Comparison of ENCODE assay signal across 33 cellular contexts in the genomic region with DNA sequence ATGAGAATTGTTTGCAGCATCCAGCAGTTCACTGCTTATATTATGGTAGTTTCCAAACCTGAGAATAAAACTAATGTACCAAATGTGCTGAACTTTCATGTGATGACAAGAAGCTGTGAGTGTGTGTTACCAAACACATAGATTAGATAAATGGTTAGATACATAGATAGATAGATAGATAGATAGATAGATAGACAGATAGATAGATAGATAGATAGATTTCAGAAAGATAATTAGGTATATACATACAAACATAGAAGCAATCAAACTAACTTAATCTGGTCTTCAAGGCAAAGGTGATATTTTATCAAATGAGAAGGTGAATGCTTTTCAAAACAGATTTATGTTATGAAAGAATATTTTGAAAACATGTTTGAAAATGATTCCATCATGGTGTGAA.
A peak's percentile ranks its signal among the peaks of the same experiment; 100 is the strongest.
DNase-seq lines count a peak whose midpoint lies in the region; ATAC-seq, FAIRE-seq and TF ChIP-seq lines count a peak whose summit lies in the region.
"Had no signal": no experiment of that assay in that cellular context is flagged by ENCODE, and none has a peak within 500 bp of the region (broad histone marks: within the 10 kb centered on the region; RNA-seq: fewer than 3 reads in every experiment).

No MANE protein-coding gene starts in this region.

- H3K4me2 ChIP-seq in K562 (ENCODE audit: insufficient read depth, low read length): no peak overlapping the region
- H3K4me2 ChIP-seq: A549; BLaER1; BLaER1 treated with 17β-estradiol and CSF1 and Interleukin-3, amounts not matched to agents 10 nM and 100 nM had no signal

- CTCF ChIA-PET in K562 (lab: Yijun Ruan, JAX; ENCODE audit: low intra/inter-chr PET ratio): no interaction called here

- no peaks in the 10 kb centered on the region for H3K9me3 Mint-ChIP-seq in activated T-cell treated with anti-CD3 and anti-CD28 coated beads, Interleukin-2, amount 50 U/mL, for 72 hours
- H3K9me3 Mint-ChIP-seq: CD14-positive monocyte; CD4-positive, alpha-beta memory T cell; CD4-positive, alpha-beta T cell; CD8-positive, alpha-beta T cell had no signal

- no peak for ATAC-seq in K562
- no peak for ATAC-seq in GM18873 (IDR thresholded peaks at IDR 0.05; ENCODE audit: low FRiP score, unreplicated experiment)
- no peak for ATAC-seq in activated T-cell treated with anti-CD3 and anti-CD28 coated beads, Interleukin-2, amount 50 U/mL, for 72 hours (replicated peaks in 1 of 2)
- ATAC-seq: A549; CD8-positive, alpha-beta T cell had no signal

- peaks cover 3% of the 10 kb centered on the region for H3K27me3 Mint-ChIP-seq in activated T-cell treated with anti-CD3 and anti-CD28 coated beads, Interleukin-2, amount 50 U/mL, for 72 hours (ENCODE audit: low read depth)

- no peak for TF ChIP-seq RAD21 in K562 (CRISPR knock-in tag; conservative IDR thresholded peaks at IDR 0.05 in 1 of 2, IDR thresholded peaks at IDR 0.05 in 1 of 2)

- no peak overlapping the region for H3K4me3 Mint-ChIP-seq in activated T-cell treated with anti-CD3 and anti-CD28 coated beads, Interleukin-2, amount 50 U/mL, for 72 hours
- H3K4me3 Mint-ChIP-seq: B cell; CD14-positive monocyte; CD4-positive, alpha-beta memory T cell; CD4-positive, alpha-beta T cell; CD4-positive, CD25-positive, alpha-beta regulatory T cell; CD8-positive, alpha-beta memory T cell; CD8-positive, alpha-beta T cell had no signal

- no peak overlapping the region for H2AFZ ChIP-seq in K562 (ENCODE audit: low read depth, low read length)

- TF ChIP-seq EP300 in K562 (IDR thresholded peaks at IDR 0.05; ENCODE audit: low read length): no peak

- DNase-seq in K562 (ENCODE audit: extremely low read depth in 1 of 4, low spot score in 3 of 4): no peak
- no peak for DNase-seq in activated T-cell treated with anti-CD3 and anti-CD28 coated beads, Interleukin-2, amount 50 U/mL, for 72 hours
- DNase-seq: 8988T; ACHN; AML-193; BE2C; C1 segment of cervical spinal cord; Caco-2; Calu3; CD4-positive, alpha-beta memory T cell; CD4-positive, alpha-beta T cell; CD4-positive, CD25-positive, alpha-beta regulatory T cell; CD8-positive, alpha-beta memory T cell; CD8-positive, alpha-beta T cell; COR-L47; DMS 273 treated with DMSO at 0.1 percent for 48 hours; DMS153; DMS53; DMS79; DMS79 treated with DMSO at 0.1 percent for 48 hours; DND-41; EL had no signal

- no peaks in the 10 kb centered on the region for H4K20me1 ChIP-seq in K562 (replicated peaks; ENCODE audit: control insufficient read depth, insufficient read depth, low read length)
- H4K20me1 ChIP-seq: BLaER1; BLaER1 treated with 17β-estradiol and CSF1 and Interleukin-3, amounts not matched to agents 10 nM and 100 nM had no signal

- intact Hi-C loops in K562 (cut with micrococcal nuclease): no loop called here

- H3K4me1 ChIP-seq in K562 (replicated peaks in 1 of 2; ENCODE audit: control insufficient read depth in 2 of 2, insufficient read depth in 2 of 2, low read length in 2 of 2): peaks cover 0 to 2% of the 10 kb centered on the region in 2 experiments; a peak in 3 of 5 replicates
- H3K4me1 ChIP-seq: A549; BE2C; BLaER1; BLaER1 treated with 17β-estradiol and CSF1 and Interleukin-3, amounts not matched to agents 10 nM and 100 nM; Caco-2 had no signal

- H3K27ac Mint-ChIP-seq in activated T-cell treated with anti-CD3 and anti-CD28 coated beads, Interleukin-2, amount 50 U/mL, for 72 hours: no peak overlapping the region
- H3K27ac Mint-ChIP-seq: B cell; CD14-positive monocyte; CD4-positive, alpha-beta memory T cell; CD4-positive, alpha-beta T cell; CD4-positive, CD25-positive, alpha-beta regulatory T cell; CD8-positive, alpha-beta memory T cell; CD8-positive, alpha-beta T cell had no signal

- TF ChIP-seq CTCF in K562 (IDR thresholded peaks at IDR 0.05 in 2 of 3, conservative IDR thresholded peaks at IDR 0.05 in 1 of 3; ENCODE audit: insufficient read depth in 2 of 3, low read depth in 1 of 3, low read length in 3 of 3): no peak

- no peak overlapping the region for H3K27ac ChIP-seq in K562 (ENCODE audit: extremely low read depth, low read depth, low read length)
- H3K27ac ChIP-seq: 22Rv1; A549; BLaER1; BLaER1 treated with 17β-estradiol and CSF1 and Interleukin-3, amounts not matched to agents 10 nM and 100 nM; C4-2B had no signal

- H3K9me1 ChIP-seq in K562 (ENCODE audit: control insufficient read depth, insufficient read depth, low read length): no peaks in the 10 kb centered on the region

- no peaks in the 10 kb centered on the region; the same call in 2 of the 3 replicates for H3K79me2 ChIP-seq in K562 (ENCODE audit: control insufficient read depth, insufficient read depth, low read length)

- H3K4me3 ChIP-seq in K562: no peak overlapping the region
- H3K4me3 ChIP-seq: A549; BLaER1; BLaER1 treated with 17β-estradiol and CSF1 and Interleukin-3, amounts not matched to agents 10 nM and 100 nM had no signal

- POLR2A ChIA-PET in K562 (lab: Yijun Ruan, JAX): no interaction called here

- in situ Hi-C loops in K562 (cut with MboI): loop anchor here (10.0 kb wide), 1 partner anchor 226 kb away; no protein-coding TSS in a partner anchor

- no peak overlapping the region for H3K9ac ChIP-seq in K562 (ENCODE audit: insufficient read depth in 1 of 2, low read depth in 2 of 2, low read length in 2 of 2)
- H3K9ac ChIP-seq: BLaER1; BLaER1 treated with 17β-estradiol and CSF1 and Interleukin-3, amounts not matched to agents 10 nM and 100 nM had no signal

- no peaks in the 10 kb centered on the region for H3K4me1 Mint-ChIP-seq in activated T-cell treated with anti-CD3 and anti-CD28 coated beads, Interleukin-2, amount 50 U/mL, for 72 hours (ENCODE audit: low read depth)
- H3K4me1 Mint-ChIP-seq: B cell; CD14-positive monocyte; CD4-positive, alpha-beta memory T cell; CD4-positive, CD25-positive, alpha-beta regulatory T cell; CD8-positive, alpha-beta memory T cell had no signal

- no TSS peak for BruUV-seq in K562 (replicated peaks; lab: Mats Ljungman, UMichigan)

- H3K27me3 ChIP-seq in K562 (ENCODE audit: control insufficient read depth in 2 of 2, insufficient read depth in 2 of 2, low read length in 2 of 2): no peaks in the 10 kb centered on the region
- H3K27me3 ChIP-seq: BE2C; BLaER1; BLaER1 treated with 17β-estradiol and CSF1 and Interleukin-3, amounts not matched to agents 10 nM and 100 nM had no signal

- FAIRE-seq in K562 (lab: Jason Lieb, UNC) (no peak), colon (lab: Jason Lieb, UNC) (peak; percentile 5)
- FAIRE-seq: A204.1, A549, D721Med had no signal

- TF ChIP-seq POLR2A in K562 (conservative IDR thresholded peaks at IDR 0.05): no peak

- no peaks in the 10 kb centered on the region; the same call in 1 of the 2 replicates for H3K9me3 ChIP-seq in K562 (replicated peaks; ENCODE audit: control insufficient read depth, insufficient read depth, low read depth, low read length)
- H3K9me3 ChIP-seq: A549; BE2C; BLaER1; BLaER1 treated with 17β-estradiol and CSF1 and Interleukin-3, amounts not matched to agents 10 nM and 100 nM; Caco-2 had no signal

- H3K36me3 ChIP-seq in K562 (ENCODE audit: control insufficient read depth, insufficient read depth, low read length): no peaks in the 10 kb centered on the region
- H3K36me3 ChIP-seq: BE2C; BLaER1; BLaER1 treated with 17β-estradiol and CSF1 and Interleukin-3, amounts not matched to agents 10 nM and 100 nM had no signal

- no peaks in the 10 kb centered on the region for H3K36me3 Mint-ChIP-seq in activated T-cell treated with anti-CD3 and anti-CD28 coated beads, Interleukin-2, amount 50 U/mL, for 72 hours (ENCODE audit: insufficient read depth in 2 of 2)
- H3K36me3 Mint-ChIP-seq: CD14-positive monocyte; CD4-positive, alpha-beta memory T cell; CD4-positive, CD25-positive, alpha-beta regulatory T cell; CD8-positive, alpha-beta memory T cell; CD8-positive, alpha-beta T cell had no signal

TF ChIP-seq in K562, 482 proteins besides CTCF, POLR2A, EP300 and RAD21 (continues in another document):
- TF ChIP-seq TAF7 (tag; IDR thresholded peaks at IDR 0.05) (no peak), ZBTB49 (CRISPR knock-in tag; IDR thresholded peaks at IDR 0.05; ENCODE audit: borderline replicate concordance) (no peak), ZKSCAN3 (CRISPR knock-in tag; IDR thresholded peaks at IDR 0.05) (no peak), FOXP1 (CRISPR knock-in tag; IDR thresholded peaks at IDR 0.05) (no peak), MEF2A (IDR thresholded peaks at IDR 0.05; ENCODE audit: control insufficient read depth, low read depth, low read length) (no peak), CBX2 (IDR thresholded peaks at IDR 0.05; ENCODE audit: insufficient read depth, low read length, poor library complexity, severe bottlenecking) (no peak), GATA2 (CRISPR knock-in tag; IDR thresholded peaks at IDR 0.05) (peak; percentile 41; the same call in 1 of the 2 replicates)
- TF ChIP-seq, protein P1, sequence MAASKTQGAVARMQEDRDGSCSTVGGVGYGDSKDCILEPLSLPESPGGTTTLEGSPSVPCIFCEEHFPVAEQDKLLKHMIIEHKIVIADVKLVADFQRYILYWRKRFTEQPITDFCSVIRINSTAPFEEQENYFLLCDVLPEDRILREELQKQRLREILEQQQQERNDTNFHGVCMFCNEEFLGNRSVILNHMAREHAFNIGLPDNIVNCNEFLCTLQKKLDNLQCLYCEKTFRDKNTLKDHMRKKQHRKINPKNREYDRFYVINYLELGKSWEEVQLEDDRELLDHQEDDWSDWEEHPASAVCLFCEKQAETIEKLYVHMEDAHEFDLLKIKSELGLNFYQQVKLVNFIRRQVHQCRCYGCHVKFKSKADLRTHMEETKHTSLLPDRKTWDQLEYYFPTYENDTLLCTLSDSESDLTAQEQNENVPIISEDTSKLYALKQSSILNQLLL (CRISPR knock-in tag; IDR thresholded peaks at IDR 0.05; ENCODE audit: borderline replicate concordance): no peak
